Comparison of ENCODE assay signal across 1 cellular context in genomic region chr6:142885182-142885867, GRCh38.
A peak's percentile ranks its signal among the peaks of the same experiment; 100 is the strongest.
TF ChIP-seq lines count a peak whose summit lies in the region.

No MANE protein-coding gene starts in this region.

TF ChIP-seq in K562, 482 proteins besides CTCF, POLR2A, EP300 and RAD21 (continued from another document and continues in another):
- TF ChIP-seq, protein P1, sequence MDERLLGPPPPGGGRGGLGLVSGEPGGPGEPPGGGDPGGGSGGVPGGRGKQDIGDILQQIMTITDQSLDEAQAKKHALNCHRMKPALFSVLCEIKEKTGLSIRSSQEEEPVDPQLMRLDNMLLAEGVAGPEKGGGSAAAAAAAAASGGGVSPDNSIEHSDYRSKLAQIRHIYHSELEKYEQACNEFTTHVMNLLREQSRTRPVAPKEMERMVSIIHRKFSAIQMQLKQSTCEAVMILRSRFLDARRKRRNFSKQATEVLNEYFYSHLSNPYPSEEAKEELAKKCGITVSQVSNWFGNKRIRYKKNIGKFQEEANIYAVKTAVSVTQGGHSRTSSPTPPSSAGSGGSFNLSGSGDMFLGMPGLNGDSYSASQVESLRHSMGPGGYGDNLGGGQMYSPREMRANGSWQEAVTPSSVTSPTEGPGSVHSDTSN (CRISPR knock-in tag; IDR thresholded peaks at IDR 0.05; ENCODE audit: low read depth) = no peak
- TF ChIP-seq, protein P1 (tag; conservative IDR thresholded peaks at IDR 0.05; ENCODE audit: low read depth) = peak; percentile 71
- TF ChIP-seq FOXP4 (CRISPR knock-in tag; IDR thresholded peaks at IDR 0.05; ENCODE audit: borderline replicate concordance) = no peak
- TF ChIP-seq ESRRB (CRISPR knock-in tag; IDR thresholded peaks at IDR 0.05; ENCODE audit: borderline replicate concordance) = no peak
- TF ChIP-seq, protein P2, sequence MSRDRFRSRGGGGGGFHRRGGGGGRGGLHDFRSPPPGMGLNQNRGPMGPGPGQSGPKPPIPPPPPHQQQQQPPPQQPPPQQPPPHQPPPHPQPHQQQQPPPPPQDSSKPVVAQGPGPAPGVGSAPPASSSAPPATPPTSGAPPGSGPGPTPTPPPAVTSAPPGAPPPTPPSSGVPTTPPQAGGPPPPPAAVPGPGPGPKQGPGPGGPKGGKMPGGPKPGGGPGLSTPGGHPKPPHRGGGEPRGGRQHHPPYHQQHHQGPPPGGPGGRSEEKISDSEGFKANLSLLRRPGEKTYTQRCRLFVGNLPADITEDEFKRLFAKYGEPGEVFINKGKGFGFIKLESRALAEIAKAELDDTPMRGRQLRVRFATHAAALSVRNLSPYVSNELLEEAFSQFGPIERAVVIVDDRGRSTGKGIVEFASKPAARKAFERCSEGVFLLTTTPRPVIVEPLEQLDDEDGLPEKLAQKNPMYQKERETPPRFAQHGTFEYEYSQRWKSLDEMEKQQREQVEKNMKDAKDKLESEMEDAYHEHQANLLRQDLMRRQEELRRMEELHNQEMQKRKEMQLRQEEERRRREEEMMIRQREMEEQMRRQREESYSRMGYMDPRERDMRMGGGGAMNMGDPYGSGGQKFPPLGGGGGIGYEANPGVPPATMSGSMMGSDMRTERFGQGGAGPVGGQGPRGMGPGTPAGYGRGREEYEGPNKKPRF (IDR thresholded peaks at IDR 0.05; ENCODE audit: low read depth, low read length) = no peak
- TF ChIP-seq SAFB (IDR thresholded peaks at IDR 0.05; ENCODE audit: borderline replicate concordance, low read depth, low read length) = no peak
- TF ChIP-seq, protein P3, sequence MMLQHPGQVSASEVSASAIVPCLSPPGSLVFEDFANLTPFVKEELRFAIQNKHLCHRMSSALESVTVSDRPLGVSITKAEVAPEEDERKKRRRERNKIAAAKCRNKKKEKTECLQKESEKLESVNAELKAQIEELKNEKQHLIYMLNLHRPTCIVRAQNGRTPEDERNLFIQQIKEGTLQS (IDR thresholded peaks at IDR 0.05) = peak; percentile 66
- TF ChIP-seq, protein P3 (CRISPR knock-in tag; conservative IDR thresholded peaks at IDR 0.05) = no peak
- no peak for TF ChIP-seq NR2C2 (CRISPR knock-in tag; IDR thresholded peaks at IDR 0.05)
- TF ChIP-seq NR2C2 (tag; IDR thresholded peaks at IDR 0.05) = peak; percentile 23; the same call in 1 of the 2 replicates
- TF ChIP-seq, protein P4, sequence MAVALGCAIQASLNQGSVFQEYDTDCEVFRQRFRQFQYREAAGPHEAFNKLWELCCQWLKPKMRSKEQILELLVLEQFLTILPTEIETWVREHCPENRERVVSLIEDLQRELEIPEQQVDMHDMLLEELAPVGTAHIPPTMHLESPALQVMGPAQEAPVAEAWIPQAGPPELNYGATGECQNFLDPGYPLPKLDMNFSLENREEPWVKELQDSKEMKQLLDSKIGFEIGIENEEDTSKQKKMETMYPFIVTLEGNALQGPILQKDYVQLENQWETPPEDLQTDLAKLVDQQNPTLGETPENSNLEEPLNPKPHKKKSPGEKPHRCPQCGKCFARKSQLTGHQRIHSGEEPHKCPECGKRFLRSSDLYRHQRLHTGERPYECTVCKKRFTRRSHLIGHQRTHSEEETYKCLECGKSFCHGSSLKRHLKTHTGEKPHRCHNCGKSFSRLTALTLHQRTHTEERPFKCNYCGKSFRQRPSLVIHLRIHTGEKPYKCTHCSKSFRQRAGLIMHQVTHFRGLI (CRISPR knock-in tag; IDR thresholded peaks at IDR 0.05) = no peak
- TF ChIP-seq ZBTB40 (IDR thresholded peaks at IDR 0.05) = peak; percentile 59; the same call in 1 of the 2 replicates
- no peak for TF ChIP-seq ZBTB40 (CRISPR knock-in tag; IDR thresholded peaks at IDR 0.05)
- TF ChIP-seq, protein P5, sequence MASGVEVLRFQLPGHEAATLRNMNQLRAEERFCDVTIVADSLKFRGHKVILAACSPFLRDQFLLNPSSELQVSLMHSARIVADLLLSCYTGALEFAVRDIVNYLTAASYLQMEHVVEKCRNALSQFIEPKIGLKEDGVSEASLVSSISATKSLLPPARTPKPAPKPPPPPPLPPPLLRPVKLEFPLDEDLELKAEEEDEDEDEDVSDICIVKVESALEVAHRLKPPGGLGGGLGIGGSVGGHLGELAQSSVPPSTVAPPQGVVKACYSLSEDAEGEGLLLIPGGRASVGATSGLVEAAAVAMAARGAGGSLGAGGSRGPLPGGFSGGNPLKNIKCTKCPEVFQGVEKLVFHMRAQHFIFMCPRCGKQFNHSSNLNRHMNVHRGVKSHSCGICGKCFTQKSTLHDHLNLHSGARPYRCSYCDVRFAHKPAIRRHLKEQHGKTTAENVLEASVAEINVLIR (CRISPR knock-in tag; IDR thresholded peaks at IDR 0.05) = peak; percentile 83
- no peak for TF ChIP-seq HEY1 (CRISPR knock-in tag; IDR thresholded peaks at IDR 0.05; ENCODE audit: borderline replicate concordance)
- TF ChIP-seq ZBTB17 (CRISPR knock-in tag; IDR thresholded peaks at IDR 0.05) = 0 out of 2 replicates have a peak, but pooled peaks have one; percentile 42
- TF ChIP-seq GABPA (tag; conservative IDR thresholded peaks at IDR 0.05; ENCODE audit: low read depth) = peak; percentile 39
- TF ChIP-seq PHF21A (IDR thresholded peaks at IDR 0.05; ENCODE audit: borderline replicate concordance, low read depth) = no peak
- TF ChIP-seq ARHGAP35 (IDR thresholded peaks at IDR 0.05; ENCODE audit: partially characterized antibody) = no peak
- TF ChIP-seq TBL1XR1 (IDR thresholded peaks at IDR 0.05; ENCODE audit: low read length in 2 of 2) = no peak
- peak; percentile 64 for TF ChIP-seq CREM (IDR thresholded peaks at IDR 0.05; ENCODE audit: low read depth)
- no peak for TF ChIP-seq POLR3G (IDR thresholded peaks at IDR 0.05; ENCODE audit: extremely low read depth, insufficient read length, insufficient replicate concordance)
- no peak for TF ChIP-seq HOXB6 (CRISPR knock-in tag; IDR thresholded peaks at IDR 0.05; ENCODE audit: borderline replicate concordance)
- TF ChIP-seq MAFK (IDR thresholded peaks at IDR 0.05; ENCODE audit: low read length) = no peak
- 0 out of 4 replicates have a peak, but pooled peaks of 1 of the 2 experiments have one; percentile 42 for TF ChIP-seq TEAD1 (CRISPR knock-in tag; IDR thresholded peaks at IDR 0.05)
- peak; percentile 82 for TF ChIP-seq MEIS2 (IDR thresholded peaks at IDR 0.05; ENCODE audit: partially characterized antibody)
- TF ChIP-seq SP1 (CRISPR knock-in tag; IDR thresholded peaks at IDR 0.05) = no peak
- TF ChIP-seq ZNF121 (CRISPR knock-in tag; conservative IDR thresholded peaks at IDR 0.05) = no peak
- TF ChIP-seq ZNF134 (CRISPR knock-in tag; conservative IDR thresholded peaks at IDR 0.05) = no peak
- TF ChIP-seq POLR2H (tag; IDR thresholded peaks at IDR 0.05; ENCODE audit: low read depth) = no peak
- TF ChIP-seq ZNF655 (CRISPR knock-in tag; IDR thresholded peaks at IDR 0.05) = no peak
- TF ChIP-seq USF2 (CRISPR knock-in tag; IDR thresholded peaks at IDR 0.05) = no peak
- TF ChIP-seq, protein P6, sequence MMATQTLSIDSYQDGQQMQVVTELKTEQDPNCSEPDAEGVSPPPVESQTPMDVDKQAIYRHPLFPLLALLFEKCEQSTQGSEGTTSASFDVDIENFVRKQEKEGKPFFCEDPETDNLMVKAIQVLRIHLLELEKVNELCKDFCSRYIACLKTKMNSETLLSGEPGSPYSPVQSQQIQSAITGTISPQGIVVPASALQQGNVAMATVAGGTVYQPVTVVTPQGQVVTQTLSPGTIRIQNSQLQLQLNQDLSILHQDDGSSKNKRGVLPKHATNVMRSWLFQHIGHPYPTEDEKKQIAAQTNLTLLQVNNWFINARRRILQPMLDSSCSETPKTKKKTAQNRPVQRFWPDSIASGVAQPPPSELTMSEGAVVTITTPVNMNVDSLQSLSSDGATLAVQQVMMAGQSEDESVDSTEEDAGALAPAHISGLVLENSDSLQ (IDR thresholded peaks at IDR 0.05) = peak; percentile 74
